Comparison of ENCODE assay signal across 8 cellular contexts in genomic region chr3:14921034-14921616, GRCh38. TPM values are rescaled to one million over a fixed set of nuclear protein-coding genes. Genes with fewer than 3 reads are reported as not detected.
DNase-seq lines count a peak whose midpoint lies in the region; ATAC-seq and TF ChIP-seq lines count a peak whose summit lies in the region.

No MANE protein-coding gene starts in this region.

- H3K9me3 Mint-ChIP-seq in GM23338 (no peaks in the 10 kb centered on the region), glutamatergic neuron (ENCODE audit: unreplicated experiment) (no peaks in the 10 kb centered on the region), type B pancreatic cell (no peaks in the 10 kb centered on the region)
- H3K9me3 Mint-ChIP-seq in activated naive CD4-positive, alpha-beta T cell treated with anti-CD3 and anti-CD28 coated beads for 36 hours = no peaks in the 10 kb centered on the region

- H3K27ac Mint-ChIP-seq in GM23338 (no peak overlapping the region), glutamatergic neuron (ENCODE audit: unreplicated experiment) (no peak overlapping the region), type B pancreatic cell (no peak overlapping the region)
- H3K27ac Mint-ChIP-seq in activated naive CD4-positive, alpha-beta T cell treated with anti-CD3 and anti-CD28 coated beads for 36 hours = no peak overlapping the region

- no peak overlapping the region for H3K23ac ChIP-seq in trophoblast cell (ENCODE audit: low read length)

- TF ChIP-seq CTCF in GM23338 (conservative IDR thresholded peaks at IDR 0.05; ENCODE audit: low read depth in 2 of 2) (peak; percentile 83 to 100), glutamatergic neuron (IDR thresholded peaks at IDR 0.05; ENCODE audit: partially characterized antibody, unreplicated experiment) (peak; percentile 98), type B pancreatic cell (conservative IDR thresholded peaks at IDR 0.05) (peak; percentile 98)

- H3K18ac ChIP-seq in trophoblast cell (ENCODE audit: low read length) = no peak overlapping the region

- no peaks in the 10 kb centered on the region for H3K9me2 ChIP-seq in GM23338 (ENCODE audit: insufficient read depth)

- H3K14ac ChIP-seq in trophoblast cell (ENCODE audit: low read length) = no peak overlapping the region

- H3K79me2 ChIP-seq in GM23338 (replicated peaks; ENCODE audit: insufficient read depth) = no peaks in the 10 kb centered on the region
- no peaks in the 10 kb centered on the region for H3K79me2 ChIP-seq in trophoblast cell (ENCODE audit: control insufficient read depth, insufficient read depth, low read length, poor library complexity)

- H4K20me1 ChIP-seq in GM23338 (replicated peaks; ENCODE audit: insufficient read depth) = no peaks in the 10 kb centered on the region

- no peak overlapping the region for H2BK5ac ChIP-seq in trophoblast cell (ENCODE audit: low read depth, low read length, poor library complexity)

- H3K36me3 ChIP-seq in GM23338 (ENCODE audit: insufficient read depth) (no peaks in the 10 kb centered on the region), trophoblast cell (ENCODE audit: control insufficient read depth in 1 of 2, insufficient read depth in 2 of 2, low read length in 2 of 2) (peaks cover 0 to 11% of the 10 kb centered on the region in 2 experiments)

- intact Hi-C loops in activated naive CD4-positive, alpha-beta T cell treated with anti-CD3 and anti-CD28 coated beads for 36 hours (cut with micrococcal nuclease) = loop anchor here (1.0 to 2.0 kb wide), 5 partner anchors 130 to 660 kb away; no protein-coding TSS in a partner anchor

- H3K4me1 Mint-ChIP-seq in GM23338 (peaks cover 8% of the 10 kb centered on the region), glutamatergic neuron (ENCODE audit: low read depth, unreplicated experiment) (peaks cover 2% of the 10 kb centered on the region), type B pancreatic cell (ENCODE audit: unreplicated experiment) (peaks cover 3% of the 10 kb centered on the region)
- H3K4me1 Mint-ChIP-seq in activated naive CD4-positive, alpha-beta T cell treated with anti-CD3 and anti-CD28 coated beads for 36 hours (ENCODE audit: low read depth) = no peaks in the 10 kb centered on the region

- H3K27me3 Mint-ChIP-seq in GM23338 (ENCODE audit: insufficient read depth, low read depth, poor library complexity) (peaks cover 15% of the 10 kb centered on the region), glutamatergic neuron (ENCODE audit: unreplicated experiment) (peaks cover 3% of the 10 kb centered on the region), type B pancreatic cell (peaks cover 32% of the 10 kb centered on the region)
- no peaks in the 10 kb centered on the region for H3K27me3 Mint-ChIP-seq in activated naive CD4-positive, alpha-beta T cell treated with anti-CD3 and anti-CD28 coated beads for 36 hours (ENCODE audit: low read depth)

- DNase-seq in DMS53 (lab: John Stamatoyannopoulos, UW) (peak; percentile 73), GM23338 (ENCODE audit: low spot score) (peak; percentile 93), NAMALWA (ENCODE audit: low spot score) (peak; percentile 83), glutamatergic neuron (peak; percentile 91), trophoblast cell (peak; percentile 77 to 92), type B pancreatic cell (ENCODE audit: extremely low spot score, unreplicated experiment) (peak; percentile 89)
- DNase-seq in activated naive CD4-positive, alpha-beta T cell treated with anti-CD3 and anti-CD28 coated beads for 36 hours = peak; percentile 88

- H3F3A ChIP-seq in GM23338 (replicated peaks; ENCODE audit: low read depth) = no peaks in the 10 kb centered on the region

- no peaks in the 10 kb centered on the region for H3K27me3 ChIP-seq in GM23338 (ENCODE audit: insufficient read depth)
- no peaks in the 10 kb centered on the region for H3K27me3 ChIP-seq in trophoblast cell (ENCODE audit: insufficient read depth, low read length)

- no peak overlapping the region for H4K91ac ChIP-seq in trophoblast cell (ENCODE audit: low read depth, low read length)

- no peak overlapping the region for H2BK120ac ChIP-seq in trophoblast cell (ENCODE audit: insufficient read depth, low read length, poor library complexity)

- H3K9ac ChIP-seq in trophoblast cell (ENCODE audit: low read length) = no peak overlapping the region

- no peaks in the 10 kb centered on the region for H3K9me3 ChIP-seq in trophoblast cell (ENCODE audit: insufficient read depth, low read depth, low read length)

- H3K4ac ChIP-seq in trophoblast cell (ENCODE audit: low read depth, low read length) = no peak overlapping the region

- ATAC-seq in GM23338 (peak; percentile 89), SK-N-SH treated with all-trans-retinoic acid at 6 μM for 48 hours (peak; percentile 90)

- no peak overlapping the region for H4K12ac ChIP-seq in trophoblast cell (ENCODE audit: low read depth, low read length)

- no peaks in the 10 kb centered on the region for H3K79me1 ChIP-seq in trophoblast cell (ENCODE audit: low read length)

- H2BK12ac ChIP-seq in trophoblast cell (ENCODE audit: low read length) = no peak overlapping the region

- H3K4me3 Mint-ChIP-seq in GM23338 (no peak overlapping the region), glutamatergic neuron (ENCODE audit: unreplicated experiment) (no peak overlapping the region), type B pancreatic cell (no peak overlapping the region)
- H3K4me3 Mint-ChIP-seq in activated naive CD4-positive, alpha-beta T cell treated with anti-CD3 and anti-CD28 coated beads for 36 hours = no peak overlapping the region

- 0 out of 2 replicates have a peak overlapping the region, but pooled peaks have one; percentile 28 for H2AFZ ChIP-seq in GM23338
- no peak overlapping the region for H2AFZ ChIP-seq in trophoblast cell (ENCODE audit: insufficient read depth, low read length, poor library complexity)

- no peak overlapping the region for H3K4me2 ChIP-seq in GM23338
- no peak overlapping the region for H3K4me2 ChIP-seq in trophoblast cell (ENCODE audit: low read length)

- H3K27ac ChIP-seq in GM23338 (ENCODE audit: low read depth) (no peak overlapping the region), trophoblast cell (ENCODE audit: low read depth, low read length) (no peak overlapping the region)

- H3K4me3 ChIP-seq in GM23338 (no peak overlapping the region), trophoblast cell (ENCODE audit: low read depth, low read length) (no peak overlapping the region)

- no peaks in the 10 kb centered on the region for H3K36me3 Mint-ChIP-seq in GM23338 (ENCODE audit: low read depth)
- no peaks in the 10 kb centered on the region for H3K36me3 Mint-ChIP-seq in activated naive CD4-positive, alpha-beta T cell treated with anti-CD3 and anti-CD28 coated beads for 36 hours (ENCODE audit: low read depth)
- no peaks in the 10 kb centered on the region for H3K36me3 Mint-ChIP-seq in glutamatergic neuron (ENCODE audit: unreplicated experiment)
- no peaks in the 10 kb centered on the region for H3K36me3 Mint-ChIP-seq in type B pancreatic cell

- CTCF ChIA-PET in activated naive CD4-positive, alpha-beta T cell treated with anti-CD3 and anti-CD28 coated beads for 36 hours (lab: Charles Lee) = interaction anchor here (0.6 to 3.5 kb wide), 35 partner anchors 8 to 412 kb away, joined by 3 to 16 read pairs (median 4); no protein-coding TSS in a partner anchor

- no peak overlapping the region for H2AK5ac ChIP-seq in trophoblast cell (ENCODE audit: low read length)

- WGBS in trophoblast cell (ENCODE audit: extremely low coverage, insufficient coverage, insufficient read length) = no CpG with 5 or more reads among the region's 10 CpGs

- H3K4me1 ChIP-seq in GM23338 (ENCODE audit: insufficient read depth) (no peaks in the 10 kb centered on the region), trophoblast cell (ENCODE audit: control insufficient read depth in 1 of 2, insufficient read depth in 2 of 2, low read length in 2 of 2) (peaks cover 3 to 4% of the 10 kb centered on the region in 2 experiments)

- H4K8ac ChIP-seq in trophoblast cell (ENCODE audit: low read depth, low read length) = no peak overlapping the region

TF ChIP-seq in GM23338, 12 proteins besides CTCF, POLR2A, EP300 and RAD21 (continues in another document):
- TF ChIP-seq STAT1 (IDR thresholded peaks at IDR 0.05; ENCODE audit: unreplicated experiment) = no peak
- no peak for TF ChIP-seq EZH2 (IDR thresholded peaks at IDR 0.05; ENCODE audit: low read depth, unreplicated experiment)
- no peak for TF ChIP-seq CREB1 (CRISPR knock-in tag; IDR thresholded peaks at IDR 0.05; ENCODE audit: low read depth)

TF ChIP-seq in SK-N-SH treated with all-trans-retinoic acid at 6 μM for 48 hours, 23 proteins besides CTCF, POLR2A, EP300 and RAD21 (continues in another document):
- TF ChIP-seq PPARA (CRISPR knock-in tag; IDR thresholded peaks at IDR 0.05; ENCODE audit: borderline replicate concordance) (no peak), GLIS3 (CRISPR knock-in tag; IDR thresholded peaks at IDR 0.05) (no peak), ISL1 (CRISPR knock-in tag; IDR thresholded peaks at IDR 0.05) (no peak), TSHZ2 (CRISPR knock-in tag; IDR thresholded peaks at IDR 0.05) (no peak), OSR1 (CRISPR knock-in tag; IDR thresholded peaks at IDR 0.05) (no peak)

RNA-seq across cellular contexts. Expression of gene NR2C2, which starts 26.3 kb away (rescaled TPM):
- 57.2 and 58.2 TPM in 2 replicates for total RNA-seq in GM23338 (2014; rRNA removed; shearing (Covaris generic))
- polyA plus RNA-seq in GM23338 (2016; fragmentation: Nextera tagmentation; extraction: Ambion mirVana) = 11.4 and 12.0 TPM in 2 replicates
- total RNA-seq in activated naive CD4-positive, alpha-beta T cell treated with anti-CD3 and anti-CD28 coated beads for 36 hours = 10 to 100 TPM; 60.6 to 61.3 TPM
- 57.5 TPM for total RNA-seq in glutamatergic neuron (ENCODE audit: unreplicated experiment)
- 21.7 and 24.2 TPM in 2 replicates for polyA plus RNA-seq in trophoblast cell (2013)
- total RNA-seq in type B pancreatic cell (ENCODE audit: low replicate concordance) = 43.6 and 47.7 TPM in 2 replicates
